In genomic region chr17:59752446-59752845, GRCh38 we compare ENCODE assay signal across 13 cellular contexts. TPM values are rescaled to one million over a fixed set of nuclear protein-coding genes. Genes with fewer than 3 reads are reported as not detected.
DNase-seq lines count a peak whose midpoint lies in the region; ATAC-seq, FAIRE-seq and TF ChIP-seq lines count a peak whose summit lies in the region.
"Had no signal": no experiment of that assay in that cellular context is flagged by ENCODE, and none has a peak within 500 bp of the region (broad histone marks: within the 10 kb centered on the region; RNA-seq: fewer than 3 reads in every experiment).

No MANE protein-coding gene starts in this region.

- no peak for DNase-seq in activated naive CD4-positive, alpha-beta T cell treated with anti-CD3 and anti-CD28 coated beads for 36 hours
- no peak for DNase-seq in activated naive CD4-positive, alpha-beta T cell (lab: John Stamatoyannopoulos, UW)
- DNase-seq in RWPE2 (ENCODE audit: low spot score) (no peak), brain microvascular endothelial cell (no peak), GDM1 (lab: John Stamatoyannopoulos, UW) (no peak), GM12892 (ENCODE audit: insufficient read length) (no peak), frontal cortex (ENCODE audit: low spot score in 2 of 2) (no peak)
- no peak for DNase-seq in stimulated activated naive B cell treated with anti-CD40 and anti-IgM and Interleukin-4, amounts not matched to agents 10 μg/mL and 1 μg/mL and 100 μg/mL, for 72 hours
- DNase-seq: central memory CD4-positive, alpha-beta T cell; NCI-H1105; NCI-H524; occipital lobe; Right ventricle myocardium superior had no signal

- no peak for TF ChIP-seq POLR2A in GM12892 (IDR thresholded peaks at IDR 0.05; ENCODE audit: low read depth, low read length)

- H3K27ac ChIP-seq in RWPE2 (ENCODE audit: poor library complexity, severe bottlenecking) (peak overlapping the region; percentile 99), brain microvascular endothelial cell (peak overlapping the region; percentile 96)

- intact Hi-C loops in activated naive CD4-positive, alpha-beta T cell treated with anti-CD3 and anti-CD28 coated beads for 36 hours (cut with micrococcal nuclease) = loop anchor here (2.0 to 10.0 kb wide), 3 partner anchors 188 to 352 kb away; no protein-coding TSS in a partner anchor

- no peaks in the 10 kb centered on the region for H3K9me3 Mint-ChIP-seq in activated naive CD4-positive, alpha-beta T cell treated with anti-CD3 and anti-CD28 coated beads for 36 hours
- no peaks in the 10 kb centered on the region for H3K9me3 Mint-ChIP-seq in stimulated activated naive B cell treated with anti-CD40 and anti-IgM and Interleukin-4, amounts not matched to agents 10 μg/mL and 1 μg/mL and 100 μg/mL, for 72 hours

- no peak for TF ChIP-seq CTCF in RWPE2 (IDR thresholded peaks at IDR 0.05; ENCODE audit: poor library complexity, severe bottlenecking)
- no peak for TF ChIP-seq CTCF in brain microvascular endothelial cell (IDR thresholded peaks at IDR 0.05; ENCODE audit: low read depth, low read length, missing control alignments)

- ATAC-seq in RWPE2 (ENCODE audit: low read depth) = no peak
- no peak for ATAC-seq in stimulated activated naive B cell treated with anti-CD40 and anti-IgM and Interleukin-4, amounts not matched to agents 10 μg/mL and 1 μg/mL and 100 μg/mL, for 72 hours (replicated peaks)

- H3K27me3 ChIP-seq in RWPE2 (ENCODE audit: insufficient read depth, poor library complexity, severe bottlenecking) (no peaks in the 10 kb centered on the region), brain microvascular endothelial cell (replicated peaks) (no peaks in the 10 kb centered on the region)

- H3K36me3 Mint-ChIP-seq in activated naive CD4-positive, alpha-beta T cell treated with anti-CD3 and anti-CD28 coated beads for 36 hours (ENCODE audit: low read depth) = peaks cover 17% of the 10 kb centered on the region
- peaks cover 10% of the 10 kb centered on the region in 2 donors for H3K36me3 Mint-ChIP-seq in stimulated activated naive B cell treated with anti-CD40 and anti-IgM and Interleukin-4, amounts not matched to agents 10 μg/mL and 1 μg/mL and 100 μg/mL, for 72 hours

- CTCF ChIA-PET in activated naive CD4-positive, alpha-beta T cell treated with anti-CD3 and anti-CD28 coated beads for 36 hours (lab: Charles Lee) = interaction anchor here (0.6 to 5.7 kb wide), 14 partner anchors 10 to 594 kb away, joined by 3 to 63 read pairs (median 5); no protein-coding TSS in a partner anchor

- H3K4me1 ChIP-seq in RWPE2 (ENCODE audit: insufficient read depth, poor library complexity, severe bottlenecking) = peaks cover 41% of the 10 kb centered on the region

- H3K27ac Mint-ChIP-seq in activated naive CD4-positive, alpha-beta T cell treated with anti-CD3 and anti-CD28 coated beads for 36 hours = peak overlapping the region; percentile 98
- H3K27ac Mint-ChIP-seq in stimulated activated naive B cell treated with anti-CD40 and anti-IgM and Interleukin-4, amounts not matched to agents 10 μg/mL and 1 μg/mL and 100 μg/mL, for 72 hours = peak overlapping the region; percentile 20

- H3K4me1 Mint-ChIP-seq in activated naive CD4-positive, alpha-beta T cell treated with anti-CD3 and anti-CD28 coated beads for 36 hours (ENCODE audit: low read depth) = peaks cover 56% of the 10 kb centered on the region
- peaks cover 10 to 44% of the 10 kb centered on the region in 2 donors for H3K4me1 Mint-ChIP-seq in stimulated activated naive B cell treated with anti-CD40 and anti-IgM and Interleukin-4, amounts not matched to agents 10 μg/mL and 1 μg/mL and 100 μg/mL, for 72 hours

- H3K36me3 ChIP-seq in RWPE2 (ENCODE audit: low read depth) (peaks cover 11% of the 10 kb centered on the region), brain microvascular endothelial cell (replicated peaks) (no peaks in the 10 kb centered on the region)

- in situ Hi-C loops in brain microvascular endothelial cell (cut with HindIII; ENCODE audit: low pct_ligation_motif_present, low sequenced_read_pairs) = no loop called here

- no peak for FAIRE-seq in GM12892 (lab: Jason Lieb, UNC)
- no peak for FAIRE-seq in frontal cortex (lab: Jason Lieb, UNC)

- H3K4me3 Mint-ChIP-seq in activated naive CD4-positive, alpha-beta T cell treated with anti-CD3 and anti-CD28 coated beads for 36 hours = peak overlapping the region; percentile 51
- no peak overlapping the region for H3K4me3 Mint-ChIP-seq in stimulated activated naive B cell treated with anti-CD40 and anti-IgM and Interleukin-4, amounts not matched to agents 10 μg/mL and 1 μg/mL and 100 μg/mL, for 72 hours

- H3K4me3 ChIP-seq in RWPE2 (ENCODE audit: severe bottlenecking) = no peak overlapping the region
- H3K4me3 ChIP-seq in brain microvascular endothelial cell (ENCODE audit: low read depth, low read length) = no peak overlapping the region

- H3K9me3 ChIP-seq in RWPE2 (ENCODE audit: severe bottlenecking) = no peaks in the 10 kb centered on the region

- H3K27me3 Mint-ChIP-seq in activated naive CD4-positive, alpha-beta T cell treated with anti-CD3 and anti-CD28 coated beads for 36 hours (ENCODE audit: low read depth) = no peaks in the 10 kb centered on the region
- no peaks in the 10 kb centered on the region for H3K27me3 Mint-ChIP-seq in stimulated activated naive B cell treated with anti-CD40 and anti-IgM and Interleukin-4, amounts not matched to agents 10 μg/mL and 1 μg/mL and 100 μg/mL, for 72 hours

RNA-seq across cellular contexts. Expression of gene VMP1, which starts 45.0 kb away (rescaled TPM):
- total RNA-seq in activated naive CD4-positive, alpha-beta T cell treated with anti-CD3 and anti-CD28 coated beads for 36 hours = 100 to 1,000 TPM; 423 to 438 TPM
- 93.2 TPM for polyA plus RNA-seq in GM12892 (2012; ENCODE audit: missing spikeins)
- 241 TPM for total RNA-seq in frontal cortex

RNA-seq across cellular contexts. Expression of gene PTRH2, which starts 45.2 kb away (rescaled TPM):
- total RNA-seq in activated naive CD4-positive, alpha-beta T cell treated with anti-CD3 and anti-CD28 coated beads for 36 hours = 10 to 100 TPM; 19.7 to 24.4 TPM
- polyA plus RNA-seq in GM12892 (2012; ENCODE audit: missing spikeins) = 43.2 TPM
- total RNA-seq in frontal cortex = 18.8 TPM
